ENCODE assay signal across 3 cellular contexts in genomic region chr5:33579163-33579562, GRCh38.
"Had no signal": no experiment of that assay in that cellular context is flagged by ENCODE, and none has a peak within 500 bp of the region (broad histone marks: within the 10 kb centered on the region; RNA-seq: fewer than 3 reads in every experiment).

No MANE protein-coding gene starts in this region.

- DNase-seq: GDM1, GF-D8 had no signal

- ATAC-seq: GM12878 had no signal

- H3K4me3 ChIP-seq: GM12878 had no signal
